8 cellular contexts compared by ENCODE assay signal in genomic region chr1:211327341-211327921, GRCh38. TPM values are rescaled to one million over a fixed set of nuclear protein-coding genes. Genes with fewer than 3 reads are reported as not detected.
DNase-seq lines count a peak whose midpoint lies in the region; ATAC-seq and TF ChIP-seq lines count a peak whose summit lies in the region.

No MANE protein-coding gene starts in this region.

- H3K36me3 ChIP-seq in CD8-positive, alpha-beta memory T cell (ENCODE audit: insufficient read depth, low read length): no peaks in the 10 kb centered on the region
- no peaks in the 10 kb centered on the region for H3K36me3 ChIP-seq in neutrophil

- H3K27me3 ChIP-seq in CD8-positive, alpha-beta memory T cell (ENCODE audit: insufficient read depth, low read length, poor library complexity, severe bottlenecking): no peaks in the 10 kb centered on the region
- peaks cover 42% of the 10 kb centered on the region for H3K27me3 ChIP-seq in neutrophil

- CTCF ChIA-PET in CD8-positive, alpha-beta memory T cell (lab: Charles Lee): interaction anchor here (0.9 to 5.8 kb wide), 9 partner anchors 12 to 327 kb away, joined by 3 to 37 read pairs (median 6); no protein-coding TSS in a partner anchor

- H3K27ac ChIP-seq in CD8-positive, alpha-beta memory T cell (ENCODE audit: low read depth, low read length): peak overlapping the region; percentile 82
- no peak overlapping the region for H3K27ac ChIP-seq in neutrophil

- POLR2A ChIA-PET in CD8-positive, alpha-beta memory T cell (lab: Charles Lee): interaction anchor here (0.7 to 1.8 kb wide), 6 partner anchors 28 to 1574 kb away, joined by 3 to 6 read pairs (median 4); no protein-coding TSS in a partner anchor

- peaks cover 0 to 2% of the 10 kb centered on the region in 2 donors for H3K27me3 Mint-ChIP-seq in CD8-positive, alpha-beta memory T cell

- peaks cover 62 to 78% (median 73%) of the 10 kb centered on the region in 3 donors for H3K4me1 Mint-ChIP-seq in CD8-positive, alpha-beta memory T cell

- H3K4me3 Mint-ChIP-seq in CD8-positive, alpha-beta memory T cell: peak overlapping the region; percentile 92 to 99 (median 98)

- H3K27ac Mint-ChIP-seq in CD8-positive, alpha-beta memory T cell: peak overlapping the region; percentile 89 to 99 (median 96)

- no peaks in the 10 kb centered on the region for H3K9me3 Mint-ChIP-seq in CD8-positive, alpha-beta memory T cell

- ATAC-seq in GM19035 (IDR thresholded peaks at IDR 0.05; ENCODE audit: unreplicated experiment) (peak; percentile 33), HG03460 (IDR thresholded peaks at IDR 0.05; ENCODE audit: unreplicated experiment) (peak; percentile 32)

- peaks cover 53% of the 10 kb centered on the region for H3K4me1 ChIP-seq in CD8-positive, alpha-beta memory T cell (ENCODE audit: insufficient read depth, low read length)
- peaks cover 12 to 15% of the 10 kb centered on the region in 2 experiments for H3K4me1 ChIP-seq in neutrophil (ENCODE audit: control insufficient read depth in 1 of 2, insufficient read depth in 1 of 2, low read depth in 1 of 2, low read length in 1 of 2)

- H3K36me3 Mint-ChIP-seq in CD8-positive, alpha-beta memory T cell: peaks cover 0 to 32% (median 2%) of the 10 kb centered on the region in 3 donors

- DNase-seq in CD8-positive, alpha-beta memory T cell: peak in 4 of 5 donors; percentile 18 to 55 (median 49)
- peak; percentile 32 for DNase-seq in activated CD4-positive, alpha-beta T cell treated with anti-CD3 and anti-CD28 coated beads, Interleukin-2, amount 50 U/mL, for 1 hour
- DNase-seq in fibroblast of gingiva (ENCODE audit: low read depth): peak; percentile 51
- DNase-seq in NK-92 treated with Interleukin-12 subunit alpha and Interleukin-12 subunit beta, amount 100 ng/mL, for 24 hours (lab: John Stamatoyannopoulos, UW): no peak
- no peak for DNase-seq in SW 1271 (lab: John Stamatoyannopoulos, UW)

- no peak for TF ChIP-seq CTCF in neutrophil (IDR thresholded peaks at IDR 0.05)

- H3K9me3 ChIP-seq in CD8-positive, alpha-beta memory T cell (ENCODE audit: low read length): no peaks in the 10 kb centered on the region
- no peaks in the 10 kb centered on the region for H3K9me3 ChIP-seq in neutrophil

- H3K4me3 ChIP-seq in CD8-positive, alpha-beta memory T cell (ENCODE audit: low read length): peak overlapping the region; percentile 79
- peak overlapping the region; percentile 60 to 62 for H3K4me3 ChIP-seq in neutrophil (ENCODE audit: low read depth in 1 of 2, low read length in 1 of 2)

RNA-seq across cellular contexts. Expression of gene TRAF5, which starts 0.8 kb away (rescaled TPM):
- 10 to 100 TPM; 30.7 to 33.7 TPM for total RNA-seq in CD8-positive, alpha-beta memory T cell
- 38.3 TPM for polyA plus RNA-seq in CD8-positive, alpha-beta memory T cell

Comparison
In these comparisons a context has a peak if more than half of its experiments do, and no peak if none do; other contexts are left out.
1. DNase-seq: peak in CD8-positive, alpha-beta memory T cell (4 of 5), activated CD4-positive, alpha-beta T cell treated with anti-CD3 and anti-CD28 coated beads, Interleukin-2, amount 50 U/mL, for 1 hour (single experiment) and fibroblast of gingiva (single experiment); none in NK-92 treated with Interleukin-12 subunit alpha and Interleukin-12 subunit beta, amount 100 ng/mL, for 24 hours (single experiment) and SW 1271 (0 of 2).